ENCODE assay signal across 1 cellular context in the genomic region with DNA sequence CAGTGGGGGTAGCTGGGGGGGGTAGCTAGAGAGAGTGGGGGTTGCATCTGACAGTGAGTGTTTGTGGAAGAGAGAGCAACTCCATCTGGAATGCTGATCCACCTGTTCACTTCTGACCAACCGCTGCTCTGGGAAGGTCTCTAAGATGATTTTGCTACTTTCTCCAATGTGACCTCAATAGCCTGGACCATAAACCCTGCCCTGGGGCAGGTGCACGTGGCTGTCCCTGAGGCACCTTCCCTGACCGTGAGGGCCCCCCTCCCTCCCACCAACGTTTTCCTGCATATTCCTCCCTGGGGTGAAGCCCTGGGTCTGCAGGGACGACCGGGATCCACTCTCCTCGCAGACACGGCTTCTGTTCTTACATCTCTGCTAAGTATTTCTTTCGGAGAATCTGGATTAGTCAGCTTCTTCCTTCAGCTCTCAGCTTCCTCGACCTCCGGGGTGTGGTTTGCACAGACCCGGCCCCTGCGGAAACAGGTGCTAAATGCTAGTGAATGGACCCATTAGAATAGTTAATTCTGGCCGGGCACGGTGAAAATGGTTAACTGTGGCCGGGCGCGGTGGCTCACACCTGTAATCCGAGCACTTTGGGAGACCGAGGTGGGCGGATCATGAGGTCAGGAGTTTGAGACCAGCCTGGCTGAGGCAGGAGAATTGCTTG.
TF ChIP-seq lines count a peak whose summit lies in the region.

No MANE protein-coding gene starts in this region.

TF ChIP-seq in WTC11, 78 proteins besides CTCF, POLR2A, EP300 and RAD21 (continued from another document):
- TF ChIP-seq, protein P1, sequence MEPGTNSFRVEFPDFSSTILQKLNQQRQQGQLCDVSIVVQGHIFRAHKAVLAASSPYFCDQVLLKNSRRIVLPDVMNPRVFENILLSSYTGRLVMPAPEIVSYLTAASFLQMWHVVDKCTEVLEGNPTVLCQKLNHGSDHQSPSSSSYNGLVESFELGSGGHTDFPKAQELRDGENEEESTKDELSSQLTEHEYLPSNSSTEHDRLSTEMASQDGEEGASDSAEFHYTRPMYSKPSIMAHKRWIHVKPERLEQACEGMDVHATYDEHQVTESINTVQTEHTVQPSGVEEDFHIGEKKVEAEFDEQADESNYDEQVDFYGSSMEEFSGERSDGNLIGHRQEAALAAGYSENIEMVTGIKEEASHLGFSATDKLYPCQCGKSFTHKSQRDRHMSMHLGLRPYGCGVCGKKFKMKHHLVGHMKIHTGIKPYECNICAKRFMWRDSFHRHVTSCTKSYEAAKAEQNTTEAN (CRISPR knock-in tag; IDR thresholded peaks at IDR 0.05): no peak
- no peak for TF ChIP-seq ZNF263 (CRISPR knock-in tag; IDR thresholded peaks at IDR 0.05; ENCODE audit: low read depth)
- TF ChIP-seq SMAD4 (CRISPR knock-in tag; IDR thresholded peaks at IDR 0.05): no peak
- no peak for TF ChIP-seq FOXJ3 (CRISPR knock-in tag; IDR thresholded peaks at IDR 0.05; ENCODE audit: borderline replicate concordance)
- no peak for TF ChIP-seq GRHL2 (CRISPR knock-in tag; IDR thresholded peaks at IDR 0.05; ENCODE audit: insufficient replicate concordance, severe bottlenecking)
- no peak for TF ChIP-seq TEAD4 (CRISPR knock-in tag; IDR thresholded peaks at IDR 0.05)
- no peak for TF ChIP-seq NFE2L1 (CRISPR knock-in tag; IDR thresholded peaks at IDR 0.05)
- TF ChIP-seq RORB (CRISPR knock-in tag; IDR thresholded peaks at IDR 0.05): no peak
- no peak for TF ChIP-seq ZNF232 (CRISPR knock-in tag; IDR thresholded peaks at IDR 0.05)
- TF ChIP-seq SMAD3 (CRISPR knock-in tag; IDR thresholded peaks at IDR 0.05; ENCODE audit: borderline replicate concordance): no peak
TF ChIP-seq in WTC11: peak in this region for 0.
